Comparison of ENCODE assay signal across 8 cellular contexts in the genomic region with DNA sequence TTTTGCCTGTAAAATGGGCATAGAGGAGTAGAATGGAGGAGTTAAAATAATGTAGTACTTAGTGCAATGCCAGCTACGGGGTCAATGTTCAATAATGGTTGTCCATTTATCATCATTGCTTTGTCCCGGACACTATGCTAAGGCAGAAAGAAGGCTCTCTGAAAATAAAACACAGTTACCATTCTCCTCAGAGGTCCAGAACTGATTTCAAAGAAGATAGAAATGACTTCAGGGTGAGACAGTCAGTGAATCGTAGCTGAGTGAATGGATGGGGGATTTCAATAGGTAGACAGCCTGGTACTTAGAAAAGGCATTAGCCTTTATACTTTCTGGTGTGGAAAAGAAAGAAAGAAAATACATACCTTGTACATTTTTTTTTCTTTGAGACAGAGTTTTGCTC. TPM values are rescaled to one million over a fixed set of nuclear protein-coding genes. Genes with fewer than 3 reads are reported as not detected.
DNase-seq lines count a peak whose midpoint lies in the region; ATAC-seq and TF ChIP-seq lines count a peak whose summit lies in the region.

No MANE protein-coding gene starts in this region.

- intact Hi-C loops in PC-9 (cut with micrococcal nuclease; ENCODE audit: unreplicated experiment), result loop anchor here (10.0 kb wide), 1 partner anchor 357 kb away; no protein-coding TSS in a partner anchor

- peaks cover 36% of the 10 kb centered on the region for H3K79me2 ChIP-seq in PC-9 (ENCODE audit: low read depth)

- DNase-seq in EL, result peak; percentile 9
- DNase-seq in PC-9, result no peak
- no peak for DNase-seq in endothelial cell (ENCODE audit: low spot score)
- DNase-seq in osteocyte (ENCODE audit: extremely low spot score, unreplicated experiment), result no peak
- no peak for DNase-seq in DMS 273 treated with DMSO at 0.1 percent for 48 hours (lab: John Stamatoyannopoulos, UW)
- no peak for DNase-seq in NCI-H2171 (lab: John Stamatoyannopoulos, UW)

- TF ChIP-seq CTCF in PC-9 (conservative IDR thresholded peaks at IDR 0.05), result no peak
- no peak for TF ChIP-seq CTCF in endothelial cell (IDR thresholded peaks at IDR 0.05; ENCODE audit: unreplicated experiment)
- no peak for TF ChIP-seq CTCF in osteocyte (IDR thresholded peaks at IDR 0.05)

- H3K9me3 ChIP-seq in PC-9 (ENCODE audit: insufficient read depth, low read depth), result no peaks in the 10 kb centered on the region

- peak overlapping the region; percentile 95 for H2AFZ ChIP-seq in PC-9

- H3K4me2 ChIP-seq in PC-9, result peak overlapping the region; percentile 69

- H3K9me3 Mint-ChIP-seq in endothelial cell (ENCODE audit: unreplicated experiment) (no peaks in the 10 kb centered on the region), osteocyte (ENCODE audit: unreplicated experiment) (no peaks in the 10 kb centered on the region)

- H3K36me3 ChIP-seq in PC-9 (ENCODE audit: low read depth), result no peaks in the 10 kb centered on the region

- H3K4me1 Mint-ChIP-seq in endothelial cell (ENCODE audit: unreplicated experiment), result peaks cover 9% of the 10 kb centered on the region
- H3K4me1 Mint-ChIP-seq in osteocyte (ENCODE audit: unreplicated experiment), result peaks cover 36% of the 10 kb centered on the region

- H3K4me3 ChIP-seq in PC-9, result peak overlapping the region; percentile 73; the same call in 1 of the 2 replicates

- no peak overlapping the region for H3K27ac ChIP-seq in PC-9

- no peaks in the 10 kb centered on the region for H3K27me3 ChIP-seq in PC-9 (ENCODE audit: insufficient read depth, low read depth)

- H3K27ac Mint-ChIP-seq in endothelial cell (ENCODE audit: unreplicated experiment) (no peak overlapping the region), osteocyte (ENCODE audit: unreplicated experiment) (peak overlapping the region; percentile 29)

- no peaks in the 10 kb centered on the region for H3K9me2 ChIP-seq in PC-9 (ENCODE audit: insufficient read depth)

- CTCF ChIA-PET in PC-9 (lab: Charles Lee), result no interaction called here

- no peaks in the 10 kb centered on the region for H4K20me1 ChIP-seq in PC-9 (ENCODE audit: insufficient read depth)

- 0 out of 2 replicates have a peak, but pooled peaks cover 6% of the 10 kb centered on the region for H3F3A ChIP-seq in PC-9 (ENCODE audit: insufficient read depth, low read depth)

- H3K27me3 Mint-ChIP-seq in endothelial cell (ENCODE audit: unreplicated experiment) (peaks cover 5% of the 10 kb centered on the region), osteocyte (ENCODE audit: unreplicated experiment) (no peaks in the 10 kb centered on the region)

- peaks cover 16% of the 10 kb centered on the region for H3K4me1 ChIP-seq in PC-9 (replicated peaks; ENCODE audit: insufficient read depth)

- ATAC-seq in GM21723 (IDR thresholded peaks at IDR 0.05; ENCODE audit: unreplicated experiment) (no peak), GM18870 (IDR thresholded peaks at IDR 0.05; ENCODE audit: unreplicated experiment) (no peak)

- peak overlapping the region; percentile 87 for H3K4me3 Mint-ChIP-seq in endothelial cell (ENCODE audit: unreplicated experiment)
- H3K4me3 Mint-ChIP-seq in osteocyte (ENCODE audit: unreplicated experiment), result peak overlapping the region; percentile 73

- peaks cover 4% of the 10 kb centered on the region for H3K36me3 Mint-ChIP-seq in endothelial cell (ENCODE audit: low read depth, unreplicated experiment)
- no peaks in the 10 kb centered on the region for H3K36me3 Mint-ChIP-seq in osteocyte (ENCODE audit: unreplicated experiment)

- POLR2A ChIA-PET in PC-9 (lab: Charles Lee; ENCODE audit: unreplicated experiment), result no interaction called here

- BruUV-seq in PC-9 (replicated peaks; lab: Mats Ljungman, UMichigan), result TSS peak; percentile 48

RNA-seq across cellular contexts. Expression of a gene that starts 1.2 kb away (rescaled TPM):
- total RNA-seq in PC-9 (2021) (34.0 and 36.2 TPM in 2 replicates), endothelial cell (ENCODE audit: unreplicated experiment) (29.2 TPM), osteocyte (46.0 and 47.5 TPM in 2 replicates)

RNA-seq across cellular contexts. Expression of a gene that starts 50.5 kb away (rescaled TPM):
- total RNA-seq in PC-9 (2021), result 8.5 and 9.5 TPM in 2 replicates
- 12.2 TPM for total RNA-seq in endothelial cell (ENCODE audit: unreplicated experiment)
- total RNA-seq in osteocyte, result 13.0 and 13.4 TPM in 2 replicates
